In genomic region chr22:46126853-46127385, GRCh38 we compare ENCODE assay signal across 1 cellular context.
A peak's percentile ranks its signal among the peaks of the same experiment; 100 is the strongest.
TF ChIP-seq lines count a peak whose summit lies in the region.

No MANE protein-coding gene starts in this region.

TF ChIP-seq in HepG2, 621 proteins besides CTCF, POLR2A, EP300 and RAD21 (continued from another document):
- TF ChIP-seq GLMP (CRISPR knock-in tag; IDR thresholded peaks at IDR 0.05; ENCODE audit: borderline replicate concordance) = no peak
- 0 out of 2 replicates have a peak, but pooled peaks have one; percentile 24 for TF ChIP-seq HNRNPL (IDR thresholded peaks at IDR 0.05; ENCODE audit: low read depth, low read length)
- peak; percentile 34; the same call in 1 of the 2 replicates for TF ChIP-seq ZNF12 (CRISPR knock-in tag; IDR thresholded peaks at IDR 0.05)
- TF ChIP-seq ZNF264 (CRISPR knock-in tag; IDR thresholded peaks at IDR 0.05) = no peak
- peak; percentile 46 for TF ChIP-seq ZNF770 (CRISPR knock-in tag; IDR thresholded peaks at IDR 0.05)
- 0 out of 2 replicates have a peak, but pooled peaks have one; percentile 23 for TF ChIP-seq MYPOP (CRISPR knock-in tag; IDR thresholded peaks at IDR 0.05)
- TF ChIP-seq ZNF281 (CRISPR knock-in tag; IDR thresholded peaks at IDR 0.05; ENCODE audit: borderline replicate concordance) = 0 out of 2 replicates have a peak, but pooled peaks have one; percentile 25
- TF ChIP-seq MNT (IDR thresholded peaks at IDR 0.05) = peak; percentile 46; the same call in 1 of the 2 replicates
- TF ChIP-seq USF2 (IDR thresholded peaks at IDR 0.05; ENCODE audit: low read depth, low read length) = no peak
- no peak for TF ChIP-seq USF2 (CRISPR knock-in tag; IDR thresholded peaks at IDR 0.05; ENCODE audit: borderline replicate concordance)
- peak; percentile 13; the same call in 1 of the 2 replicates for TF ChIP-seq ZNF687 (CRISPR knock-in tag; IDR thresholded peaks at IDR 0.05)
